Comparison of ENCODE assay signal across 9 cellular contexts in the genomic region with DNA sequence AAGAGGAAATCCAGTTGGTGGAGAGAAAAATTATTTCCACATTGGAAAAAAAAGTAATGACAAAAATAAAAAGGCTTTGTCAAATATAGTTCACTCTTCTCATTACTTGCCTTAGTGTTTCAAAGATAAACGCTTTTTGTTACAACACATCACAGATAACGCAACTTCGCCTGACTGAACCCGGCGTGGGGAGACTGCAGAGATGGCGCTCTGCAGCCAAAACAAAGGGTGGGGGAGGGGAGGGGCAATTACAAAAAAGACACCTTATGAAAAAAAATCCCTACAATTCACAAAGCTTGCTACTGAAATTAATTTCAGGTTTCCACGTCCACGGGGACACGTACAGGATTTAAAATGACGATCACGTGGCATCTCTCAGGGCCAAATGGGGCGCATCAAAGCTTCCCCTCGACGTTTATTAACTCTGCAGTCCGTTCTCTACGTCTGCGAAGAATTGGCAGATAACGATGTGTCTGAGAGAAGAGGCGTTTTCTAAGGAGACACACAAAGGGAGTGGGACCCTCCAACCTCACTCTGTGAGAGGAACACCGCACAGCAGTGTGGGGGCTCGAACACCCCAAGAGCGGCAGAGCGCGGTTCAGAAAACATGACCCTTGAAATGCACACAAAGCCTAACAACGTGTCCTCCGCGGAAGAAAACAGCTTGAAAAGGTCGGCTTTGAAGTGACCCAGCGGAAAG. TPM values are rescaled to one million over a fixed set of nuclear protein-coding genes. Genes with fewer than 3 reads are reported as not detected.
DNase-seq lines count a peak whose midpoint lies in the region; FAIRE-seq lines count a peak whose summit lies in the region.
"Had no signal": no experiment of that assay in that cellular context is flagged by ENCODE, and none has a peak within 500 bp of the region (broad histone marks: within the 10 kb centered on the region; RNA-seq: fewer than 3 reads in every experiment).

No MANE protein-coding gene starts in this region.

- H3K36me3 Mint-ChIP-seq in activated naive CD8-positive, alpha-beta T cell, result no peaks in the 10 kb centered on the region
- peaks cover 0 to 3% (median 0%) of the 10 kb centered on the region in 3 donors for H3K36me3 Mint-ChIP-seq in immature natural killer cell

- H3K4me1 Mint-ChIP-seq in activated naive CD8-positive, alpha-beta T cell (ENCODE audit: low read depth), result peaks cover 17% of the 10 kb centered on the region
- peaks cover 17 to 27% of the 10 kb centered on the region in 2 donors for H3K4me1 Mint-ChIP-seq in immature natural killer cell

- no peaks in the 10 kb centered on the region for H3K36me3 ChIP-seq in stomach smooth muscle (ENCODE audit: control insufficient read depth in 2 of 2, insufficient read depth in 2 of 2, low read length in 2 of 2)

- no peak overlapping the region for H3K27ac ChIP-seq in stomach smooth muscle (ENCODE audit: low read length)

- no peaks in the 10 kb centered on the region for H3K9me3 ChIP-seq in stomach smooth muscle (ENCODE audit: control insufficient read depth in 2 of 2, low read length in 2 of 2)

- peak; percentile 11 for DNase-seq in SKM-1 treated with dmso at 0.1 percent for 144 hours (lab: John Stamatoyannopoulos, UW; ENCODE audit: unreplicated experiment)
- no peak for DNase-seq in SKM-1 (lab: John Stamatoyannopoulos, UW; ENCODE audit: unreplicated experiment)
- no peak for DNase-seq in immature natural killer cell
- DNase-seq in stimulated activated CD4-positive, alpha-beta T cell treated with anti-CD3 and anti-CD28 coated beads, Interleukin-4, amount 100 ng/mL, for 4 hours, result no peak
- no peak for DNase-seq in HTR-8/SVneo (ENCODE audit: insufficient read length, low spot score)
- no peak for DNase-seq in NAMALWA (ENCODE audit: low spot score)
- DNase-seq: DND-41 had no signal

- FAIRE-seq in HTR-8/SVneo (lab: Jason Lieb, UNC), result no peak

- H3K9me3 Mint-ChIP-seq in activated naive CD8-positive, alpha-beta T cell (ENCODE audit: low read depth), result no peaks in the 10 kb centered on the region
- peaks cover 0 to 7% (median 0%) of the 10 kb centered on the region in 6 donors for H3K9me3 Mint-ChIP-seq in immature natural killer cell

- H3K27me3 ChIP-seq in stomach smooth muscle (ENCODE audit: control insufficient read depth in 1 of 2, insufficient read depth in 2 of 2, low read length in 2 of 2), result no peaks in the 10 kb centered on the region

- H3K4me1 ChIP-seq in stomach smooth muscle (ENCODE audit: control insufficient read depth, insufficient read depth, low read length), result peaks cover 15% of the 10 kb centered on the region

- H3K4me3 ChIP-seq in stomach smooth muscle (ENCODE audit: low read length in 2 of 2), result peak overlapping the region; percentile 52 to 80

- peak overlapping the region; percentile 27 to 29 for H3K9ac ChIP-seq in stomach smooth muscle (ENCODE audit: low read length in 2 of 2)

- H3K4me3 Mint-ChIP-seq in activated naive CD8-positive, alpha-beta T cell, result peak overlapping the region; percentile 85
- H3K4me3 Mint-ChIP-seq in immature natural killer cell, result peak overlapping the region; percentile 85 to 90 (median 88)

- H3K27ac Mint-ChIP-seq in activated naive CD8-positive, alpha-beta T cell, result no peak overlapping the region
- peak overlapping the region in 3 of 6 donors; percentile 32 to 49 (median 49) for H3K27ac Mint-ChIP-seq in immature natural killer cell

- H3K27me3 Mint-ChIP-seq in activated naive CD8-positive, alpha-beta T cell, result peaks cover 39% of the 10 kb centered on the region
- peaks cover 25 to 46% (median 39%) of the 10 kb centered on the region in 3 donors for H3K27me3 Mint-ChIP-seq in immature natural killer cell (ENCODE audit: low read depth in 3 of 3)

RNA-seq across cellular contexts. Expression of gene AFDN, which starts 1.5 kb away (rescaled TPM):
- polyA plus RNA-seq in immature natural killer cell, result 1 to 10 TPM in 1 of 3 donors, under 1 TPM in 1, not detected in 1; 0.27 to 1.5 TPM
